19 cellular contexts compared by ENCODE assay signal in the genomic region with DNA sequence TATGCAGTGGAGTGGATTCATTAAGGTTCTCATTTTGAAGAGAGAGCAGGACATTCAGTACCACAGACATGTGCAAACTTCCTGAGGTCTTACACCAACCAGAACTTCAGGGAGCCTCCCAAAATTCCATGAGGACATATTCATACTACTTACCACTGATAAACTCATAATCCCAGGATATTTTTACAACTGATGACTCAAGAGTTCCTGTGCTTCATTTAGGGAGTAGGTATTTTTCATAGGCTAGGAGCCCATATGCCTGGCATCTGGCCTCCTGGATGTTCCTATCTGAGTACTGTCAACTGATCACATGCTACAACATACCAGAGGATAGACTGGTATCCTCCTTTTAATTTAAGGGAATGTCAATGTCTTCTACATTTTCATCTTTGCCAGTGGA.
"Had no signal": no experiment of that assay in that cellular context is flagged by ENCODE, and none has a peak within 500 bp of the region (broad histone marks: within the 10 kb centered on the region; RNA-seq: fewer than 3 reads in every experiment).

No MANE protein-coding gene starts in this region.

- H3K27ac ChIP-seq: body of pancreas, lower lobe of right lung, parathyroid adenoma, stomach, thoracic aorta had no signal

- H3K4me3 ChIP-seq: body of pancreas, lower lobe of right lung, stomach, thoracic aorta had no signal

- H2AFZ ChIP-seq: parathyroid adenoma had no signal

- H3K79me2 ChIP-seq: parathyroid adenoma had no signal

- H3K4me1 ChIP-seq: body of pancreas, lower lobe of right lung, parathyroid adenoma, stomach had no signal

- ATAC-seq: activated T-helper 17 cell treated with anti-CD3 and anti-CD28 coated beads, Interleukin-2, amount 50 U/mL, for 72 hours; body of pancreas; lower lobe of right lung had no signal

- H3K9ac ChIP-seq: parathyroid adenoma had no signal

- DNase-seq: activated CD4-positive, alpha-beta T cell treated with anti-CD3 and anti-CD28 coated beads, Interleukin-2, amount 50 U/mL, for 1 hour; activated naive CD4-positive, alpha-beta T cell treated with anti-CD3 and anti-CD28 coated beads, Interleukin-2, amount 50 U/mL, for 16 hours; activated T-cell treated with anti-CD3 and anti-CD28 coated beads for 4 hours; amniotic stem cell; body of pancreas; cerebellar nuclear complex; dermis blood vessel endothelial cell; endodermal cell; hippocampal formation; lower lobe of right lung; midbrain; naive B cell; retina; stimulated activated CD4-positive, alpha-beta T cell treated with anti-CD3 and anti-CD28 coated beads, Interleukin-15, amount 100 ng/mL, for 24 hours; stimulated activated CD4-positive, alpha-beta T cell treated with anti-CD3 and anti-CD28 coated beads, Interleukin-4, amount 100 ng/mL, for 24 hours; stomach had no signal

- H3K36me3 ChIP-seq: lower lobe of right lung, stomach, thoracic aorta had no signal

- H3K9me3 ChIP-seq: body of pancreas, lower lobe of right lung had no signal

- H3K27me3 ChIP-seq: body of pancreas, stomach had no signal
